Comparison of ENCODE assay signal across 1 cellular context in genomic region chr19:2511570-2511969, GRCh38.
TF ChIP-seq lines count a peak whose summit lies in the region.

No MANE protein-coding gene starts in this region.

TF ChIP-seq in HepG2, 621 proteins besides CTCF, POLR2A, EP300 and RAD21 (continued from another document and continues in another):
- TF ChIP-seq HBP1 (CRISPR knock-in tag; IDR thresholded peaks at IDR 0.05; ENCODE audit: low read depth) = no peak
- no peak for TF ChIP-seq ZNF12 (CRISPR knock-in tag; IDR thresholded peaks at IDR 0.05)
- TF ChIP-seq ZNF691 (CRISPR knock-in tag; IDR thresholded peaks at IDR 0.05; ENCODE audit: borderline replicate concordance, low read depth) = no peak
- no peak for TF ChIP-seq ZNF558 (CRISPR knock-in tag; IDR thresholded peaks at IDR 0.05; ENCODE audit: borderline replicate concordance)
- no peak for TF ChIP-seq XRCC5 (optimal IDR thresholded peaks at IDR 0.05; ENCODE audit: low read length)
- TF ChIP-seq, protein P1, sequence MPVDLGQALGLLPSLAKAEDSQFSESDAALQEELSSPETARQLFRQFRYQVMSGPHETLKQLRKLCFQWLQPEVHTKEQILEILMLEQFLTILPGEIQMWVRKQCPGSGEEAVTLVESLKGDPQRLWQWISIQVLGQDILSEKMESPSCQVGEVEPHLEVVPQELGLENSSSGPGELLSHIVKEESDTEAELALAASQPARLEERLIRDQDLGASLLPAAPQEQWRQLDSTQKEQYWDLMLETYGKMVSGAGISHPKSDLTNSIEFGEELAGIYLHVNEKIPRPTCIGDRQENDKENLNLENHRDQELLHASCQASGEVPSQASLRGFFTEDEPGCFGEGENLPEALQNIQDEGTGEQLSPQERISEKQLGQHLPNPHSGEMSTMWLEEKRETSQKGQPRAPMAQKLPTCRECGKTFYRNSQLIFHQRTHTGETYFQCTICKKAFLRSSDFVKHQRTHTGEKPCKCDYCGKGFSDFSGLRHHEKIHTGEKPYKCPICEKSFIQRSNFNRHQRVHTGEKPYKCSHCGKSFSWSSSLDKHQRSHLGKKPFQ (CRISPR knock-in tag; IDR thresholded peaks at IDR 0.05; ENCODE audit: insufficient replicate concordance) = no peak
- TF ChIP-seq ZNF687 (CRISPR knock-in tag; IDR thresholded peaks at IDR 0.05) = peak; percentile 81
- no peak for TF ChIP-seq CCDC6 (CRISPR knock-in tag; IDR thresholded peaks at IDR 0.05)
- no peak for TF ChIP-seq THYN1 (CRISPR knock-in tag; IDR thresholded peaks at IDR 0.05; ENCODE audit: borderline replicate concordance, low read depth)
- TF ChIP-seq SMAD3 (CRISPR knock-in tag; IDR thresholded peaks at IDR 0.05) = no peak
- no peak for TF ChIP-seq TOPORS (CRISPR knock-in tag; IDR thresholded peaks at IDR 0.05)
- TF ChIP-seq, protein P2, sequence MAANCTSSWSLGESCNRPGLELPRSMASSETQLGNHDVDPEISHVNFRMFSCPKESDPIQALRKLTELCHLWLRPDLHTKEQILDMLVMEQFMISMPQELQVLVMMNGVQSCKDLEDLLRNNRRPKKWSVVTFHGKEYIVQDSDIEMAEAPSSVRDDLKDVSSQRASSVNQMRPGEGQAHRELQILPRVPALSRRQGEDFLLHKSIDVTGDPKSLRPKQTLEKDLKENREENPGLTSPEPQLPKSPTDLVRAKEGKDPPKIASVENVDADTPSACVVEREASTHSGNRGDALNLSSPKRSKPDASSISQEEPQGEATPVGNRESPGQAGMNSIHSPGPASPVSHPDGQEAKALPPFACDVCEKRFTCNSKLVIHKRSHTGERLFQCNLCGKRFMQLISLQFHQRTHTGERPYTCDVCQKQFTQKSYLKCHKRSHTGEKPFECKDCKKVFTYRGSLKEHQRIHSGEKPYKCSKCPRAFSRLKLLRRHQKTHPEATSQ (CRISPR knock-in tag; IDR thresholded peaks at IDR 0.05; ENCODE audit: borderline replicate concordance) = no peak
- TF ChIP-seq, protein P3, sequence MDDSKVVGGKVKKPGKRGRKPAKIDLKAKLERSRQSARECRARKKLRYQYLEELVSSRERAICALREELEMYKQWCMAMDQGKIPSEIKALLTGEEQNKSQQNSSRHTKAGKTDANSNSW (CRISPR knock-in tag; IDR thresholded peaks at IDR 0.05; ENCODE audit: borderline replicate concordance) = no peak
- no peak for TF ChIP-seq KLF9 (CRISPR knock-in tag; IDR thresholded peaks at IDR 0.05; ENCODE audit: low read depth)
- TF ChIP-seq, protein P4, sequence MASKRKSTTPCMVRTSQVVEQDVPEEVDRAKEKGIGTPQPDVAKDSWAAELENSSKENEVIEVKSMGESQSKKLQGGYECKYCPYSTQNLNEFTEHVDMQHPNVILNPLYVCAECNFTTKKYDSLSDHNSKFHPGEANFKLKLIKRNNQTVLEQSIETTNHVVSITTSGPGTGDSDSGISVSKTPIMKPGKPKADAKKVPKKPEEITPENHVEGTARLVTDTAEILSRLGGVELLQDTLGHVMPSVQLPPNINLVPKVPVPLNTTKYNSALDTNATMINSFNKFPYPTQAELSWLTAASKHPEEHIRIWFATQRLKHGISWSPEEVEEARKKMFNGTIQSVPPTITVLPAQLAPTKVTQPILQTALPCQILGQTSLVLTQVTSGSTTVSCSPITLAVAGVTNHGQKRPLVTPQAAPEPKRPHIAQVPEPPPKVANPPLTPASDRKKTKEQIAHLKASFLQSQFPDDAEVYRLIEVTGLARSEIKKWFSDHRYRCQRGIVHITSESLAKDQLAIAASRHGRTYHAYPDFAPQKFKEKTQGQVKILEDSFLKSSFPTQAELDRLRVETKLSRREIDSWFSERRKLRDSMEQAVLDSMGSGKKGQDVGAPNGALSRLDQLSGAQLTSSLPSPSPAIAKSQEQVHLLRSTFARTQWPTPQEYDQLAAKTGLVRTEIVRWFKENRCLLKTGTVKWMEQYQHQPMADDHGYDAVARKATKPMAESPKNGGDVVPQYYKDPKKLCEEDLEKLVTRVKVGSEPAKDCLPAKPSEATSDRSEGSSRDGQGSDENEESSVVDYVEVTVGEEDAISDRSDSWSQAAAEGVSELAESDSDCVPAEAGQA (IDR thresholded peaks at IDR 0.05; ENCODE audit: low read depth) = no peak
- TF ChIP-seq, protein P4 (CRISPR knock-in tag; IDR thresholded peaks at IDR 0.05; ENCODE audit: borderline replicate concordance) = no peak
- TF ChIP-seq, protein P5, sequence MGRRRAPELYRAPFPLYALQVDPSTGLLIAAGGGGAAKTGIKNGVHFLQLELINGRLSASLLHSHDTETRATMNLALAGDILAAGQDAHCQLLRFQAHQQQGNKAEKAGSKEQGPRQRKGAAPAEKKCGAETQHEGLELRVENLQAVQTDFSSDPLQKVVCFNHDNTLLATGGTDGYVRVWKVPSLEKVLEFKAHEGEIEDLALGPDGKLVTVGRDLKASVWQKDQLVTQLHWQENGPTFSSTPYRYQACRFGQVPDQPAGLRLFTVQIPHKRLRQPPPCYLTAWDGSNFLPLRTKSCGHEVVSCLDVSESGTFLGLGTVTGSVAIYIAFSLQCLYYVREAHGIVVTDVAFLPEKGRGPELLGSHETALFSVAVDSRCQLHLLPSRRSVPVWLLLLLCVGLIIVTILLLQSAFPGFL (CRISPR knock-in tag; IDR thresholded peaks at IDR 0.05) = no peak
- TF ChIP-seq ARID3A (IDR thresholded peaks at IDR 0.05; ENCODE audit: low read depth, low read length) = no peak
- no peak for TF ChIP-seq ZFP90 (CRISPR knock-in tag; IDR thresholded peaks at IDR 0.05; ENCODE audit: borderline replicate concordance)
- no peak for TF ChIP-seq SIN3B (IDR thresholded peaks at IDR 0.05; ENCODE audit: low read length)
- no peak for TF ChIP-seq RFX3 (CRISPR knock-in tag; IDR thresholded peaks at IDR 0.05)
- TF ChIP-seq, protein P6, sequence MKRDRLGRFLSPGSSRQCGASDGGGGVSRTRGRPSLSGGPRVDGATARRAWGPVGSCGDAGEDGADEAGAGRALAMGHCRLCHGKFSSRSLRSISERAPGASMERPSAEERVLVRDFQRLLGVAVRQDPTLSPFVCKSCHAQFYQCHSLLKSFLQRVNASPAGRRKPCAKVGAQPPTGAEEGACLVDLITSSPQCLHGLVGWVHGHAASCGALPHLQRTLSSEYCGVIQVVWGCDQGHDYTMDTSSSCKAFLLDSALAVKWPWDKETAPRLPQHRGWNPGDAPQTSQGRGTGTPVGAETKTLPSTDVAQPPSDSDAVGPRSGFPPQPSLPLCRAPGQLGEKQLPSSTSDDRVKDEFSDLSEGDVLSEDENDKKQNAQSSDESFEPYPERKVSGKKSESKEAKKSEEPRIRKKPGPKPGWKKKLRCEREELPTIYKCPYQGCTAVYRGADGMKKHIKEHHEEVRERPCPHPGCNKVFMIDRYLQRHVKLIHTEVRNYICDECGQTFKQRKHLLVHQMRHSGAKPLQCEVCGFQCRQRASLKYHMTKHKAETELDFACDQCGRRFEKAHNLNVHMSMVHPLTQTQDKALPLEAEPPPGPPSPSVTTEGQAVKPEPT (CRISPR knock-in tag; IDR thresholded peaks at IDR 0.05; ENCODE audit: low read depth) = no peak
- TF ChIP-seq, protein P7, sequence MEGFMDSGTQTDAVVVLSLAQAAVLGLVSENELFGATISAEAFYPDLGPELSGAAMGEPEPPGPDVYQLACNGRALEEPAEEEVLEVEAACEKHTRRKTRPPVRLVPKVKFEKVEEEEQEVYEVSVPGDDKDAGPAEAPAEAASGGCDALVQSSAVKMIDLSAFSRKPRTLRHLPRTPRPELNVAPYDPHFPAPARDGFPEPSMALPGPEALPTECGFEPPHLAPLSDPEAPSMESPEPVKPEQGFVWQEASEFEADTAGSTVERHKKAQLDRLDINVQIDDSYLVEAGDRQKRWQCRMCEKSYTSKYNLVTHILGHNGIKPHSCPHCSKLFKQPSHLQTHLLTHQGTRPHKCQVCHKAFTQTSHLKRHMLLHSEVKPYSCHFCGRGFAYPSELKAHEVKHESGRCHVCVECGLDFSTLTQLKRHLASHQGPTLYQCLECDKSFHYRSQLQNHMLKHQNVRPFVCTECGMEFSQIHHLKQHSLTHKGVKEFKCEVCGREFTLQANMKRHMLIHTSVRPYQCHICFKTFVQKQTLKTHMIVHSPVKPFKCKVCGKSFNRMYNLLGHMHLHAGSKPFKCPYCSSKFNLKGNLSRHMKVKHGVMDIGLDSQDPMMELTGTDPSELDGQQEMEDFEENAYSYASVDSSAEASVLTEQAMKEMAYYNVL (CRISPR knock-in tag; IDR thresholded peaks at IDR 0.05; ENCODE audit: borderline replicate concordance) = no peak
- no peak for TF ChIP-seq ZNF674 (CRISPR knock-in tag; IDR thresholded peaks at IDR 0.05; ENCODE audit: low read depth)
- TF ChIP-seq ZSCAN12 (CRISPR knock-in tag; IDR thresholded peaks at IDR 0.05) = no peak
- TF ChIP-seq ARNT2 (CRISPR knock-in tag; IDR thresholded peaks at IDR 0.05; ENCODE audit: low read depth) = no peak
